In the genomic region with DNA sequence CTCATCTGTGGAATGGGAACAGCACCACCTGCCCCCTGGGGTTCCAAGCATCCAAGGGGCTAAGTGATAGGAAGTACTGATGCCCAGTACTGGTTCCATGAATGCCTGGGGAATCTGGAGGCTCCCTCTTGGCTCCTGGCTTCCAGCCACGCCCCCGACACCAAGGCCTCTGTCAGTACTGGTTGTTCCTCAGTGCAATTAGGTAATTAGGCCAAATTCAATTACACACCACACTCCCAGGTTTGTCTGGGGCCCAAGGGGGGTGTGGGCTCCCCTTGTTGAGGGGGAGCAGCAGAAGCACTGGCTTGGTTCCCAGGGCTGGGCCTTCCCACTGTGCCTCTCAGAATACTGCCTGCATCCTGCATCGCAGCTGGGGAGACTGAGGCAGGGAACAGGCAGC, we compare ENCODE assay signal across 22 cellular contexts.
"Had no signal": no experiment of that assay in that cellular context is flagged by ENCODE, and none has a peak within 500 bp of the region (broad histone marks: within the 10 kb centered on the region; RNA-seq: fewer than 3 reads in every experiment).

No MANE protein-coding gene starts in this region.

- H3K27ac ChIP-seq: PC-9, Peyer's patch, SJSA1, SK-N-MC had no signal

- H3K9me3 ChIP-seq: MG63, Peyer's patch, SJSA1 had no signal

- H3K4me3 Mint-ChIP-seq: T-helper 1 cell treated with Interleukin-12 subunit alpha and Interleukin-12 subunit beta and Interleukin-4 antibody, amounts not matched to agents 30 μg/mL and 1 μg/mL, for 36 hours had no signal

- H3K4me3 ChIP-seq: MG63, PC-9, Peyer's patch, SJSA1, SK-N-MC had no signal

- H3K27ac Mint-ChIP-seq: T-helper 1 cell treated with Interleukin-12 subunit alpha and Interleukin-12 subunit beta and Interleukin-4 antibody, amounts not matched to agents 30 μg/mL and 1 μg/mL, for 36 hours had no signal

- DNase-seq: Karpas-422; KG1; MG63; NCI-H1092; NCI-H1105 treated with DMSO at 0.1 percent for 48 hours; NCI-H1417 treated with DMSO at 0.1 percent for 48 hours; NCI-H146; NCI-H1694 treated with DMSO at 0.1 percent for 48 hours; NCI-H1930; NCI-H2227 treated with DMSO at 0.1 percent for 48 hours; NCI-H524; NCI-H526 treated with DMSO at 0.1 percent for 48 hours; NCI-H774; NK-92 treated with Interleukin-12 subunit alpha and Interleukin-12 subunit beta, amount 100 ng/mL, for 24 hours; OCI-M1; PC-9; Peyer's patch; Right ventricle myocardium superior; SIG-M5 had no signal

- H3K9me3 Mint-ChIP-seq: T-helper 1 cell treated with Interleukin-12 subunit alpha and Interleukin-12 subunit beta and Interleukin-4 antibody, amounts not matched to agents 30 μg/mL and 1 μg/mL, for 36 hours had no signal
